29 cellular contexts compared by ENCODE assay signal in the genomic region with DNA sequence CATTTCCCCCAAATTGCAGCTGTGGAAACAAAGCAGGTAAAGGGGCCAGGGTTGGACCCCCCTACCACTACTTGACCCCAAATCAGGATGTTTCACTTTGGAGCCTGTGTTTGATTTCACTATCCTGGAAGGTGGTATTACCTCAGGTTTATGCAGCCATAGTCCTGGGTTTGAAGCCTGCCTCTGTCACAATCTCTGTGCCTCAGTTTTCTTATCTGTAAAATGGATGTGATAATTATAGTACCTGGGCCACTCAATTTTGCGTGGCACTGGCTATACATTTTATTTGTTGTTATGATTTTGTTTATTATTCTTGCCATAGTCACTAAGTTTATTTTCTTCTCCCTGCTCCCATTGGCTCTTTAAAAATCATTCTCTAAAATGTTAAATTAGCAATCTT.
"Had no signal": no experiment of that assay in that cellular context is flagged by ENCODE, and none has a peak within 500 bp of the region (broad histone marks: within the 10 kb centered on the region; RNA-seq: fewer than 3 reads in every experiment).

No MANE protein-coding gene starts in this region.

- H3K9me3 ChIP-seq: ascending aorta, breast epithelium, colonic mucosa had no signal

- H3K27ac Mint-ChIP-seq: activated CD4-positive, alpha-beta memory T cell treated with anti-CD3 and anti-CD28 coated beads for 36 hours; activated CD4-positive, alpha-beta T cell treated with anti-CD3 and anti-CD28 coated beads for 36 hours; activated CD4-positive, alpha-beta T cell treated with anti-CD3 and anti-CD28 coated beads, Interleukin-2, amount 10 ng/mL, durations not matched to agents 24 days and 14 days; activated CD8-positive, alpha-beta T cell treated with anti-CD3 and anti-CD28 coated beads, Interleukin-2, amount 10 ng/mL, durations not matched to agents 7 days and 5 days; activated naive CD4-positive, alpha-beta T cell treated with anti-CD3 and anti-CD28 coated beads, Interleukin-2, amount 10 ng/mL, durations not matched to agents 7 days and 5 days; activated naive CD8-positive, alpha-beta T cell treated with anti-CD3 and anti-CD28 coated beads, Interleukin-2, amount 10 ng/mL, durations not matched to agents 7 days and 5 days; activated T-cell treated with anti-CD3 and anti-CD28 coated beads, Interleukin-2, amount 50 U/mL, for 24 hours; activated T-cell treated with anti-CD3 and anti-CD28 coated beads, Interleukin-2, amount 50 U/mL, for 72 hours; brain; endodermal cell had no signal

- H3K4me1 ChIP-seq: breast epithelium had no signal

- H3K36me3 ChIP-seq: ascending aorta, breast epithelium, cardiac muscle cell, colonic mucosa had no signal

- H3K4me3 Mint-ChIP-seq: activated CD4-positive, alpha-beta memory T cell treated with anti-CD3 and anti-CD28 coated beads for 36 hours; activated CD4-positive, alpha-beta T cell treated with anti-CD3 and anti-CD28 coated beads for 36 hours; activated CD4-positive, alpha-beta T cell treated with anti-CD3 and anti-CD28 coated beads, Interleukin-2, amount 10 ng/mL, durations not matched to agents 24 days and 14 days; activated CD8-positive, alpha-beta T cell treated with anti-CD3 and anti-CD28 coated beads, Interleukin-2, amount 10 ng/mL, durations not matched to agents 7 days and 5 days; activated naive CD4-positive, alpha-beta T cell treated with anti-CD3 and anti-CD28 coated beads, Interleukin-2, amount 10 ng/mL, durations not matched to agents 7 days and 5 days; activated naive CD8-positive, alpha-beta T cell treated with anti-CD3 and anti-CD28 coated beads, Interleukin-2, amount 10 ng/mL, durations not matched to agents 7 days and 5 days; activated T-cell treated with anti-CD3 and anti-CD28 coated beads, Interleukin-2, amount 50 U/mL, for 24 hours; activated T-cell treated with anti-CD3 and anti-CD28 coated beads, Interleukin-2, amount 50 U/mL, for 72 hours; brain; endodermal cell had no signal

- H3K9me3 Mint-ChIP-seq: activated CD4-positive, alpha-beta memory T cell treated with anti-CD3 and anti-CD28 coated beads for 36 hours; activated CD4-positive, alpha-beta T cell treated with anti-CD3 and anti-CD28 coated beads, Interleukin-2, amount 10 ng/mL, durations not matched to agents 24 days and 14 days; activated naive CD4-positive, alpha-beta T cell treated with anti-CD3 and anti-CD28 coated beads, Interleukin-2, amount 10 ng/mL, durations not matched to agents 7 days and 5 days; activated naive CD4-positive, alpha-beta T cell treated with anti-CD3 and anti-CD28 coated beads, Interleukin-2, amount 50 U/mL, for 72 hours; activated naive CD8-positive, alpha-beta T cell treated with anti-CD3 and anti-CD28 coated beads, Interleukin-2, amount 10 ng/mL, durations not matched to agents 7 days and 5 days; activated T-cell treated with anti-CD3 and anti-CD28 coated beads, Interleukin-2, amount 50 U/mL, for 24 hours; activated T-cell treated with anti-CD3 and anti-CD28 coated beads, Interleukin-2, amount 50 U/mL, for 72 hours; brain; endodermal cell had no signal

- FAIRE-seq: frontal cortex had no signal

- ATAC-seq: activated CD4-positive, alpha-beta T cell treated with anti-CD3 and anti-CD28 coated beads for 36 hours; activated CD8-positive, alpha-beta T cell treated with anti-CD3 and anti-CD28 coated beads, Interleukin-2, amount 10 ng/mL, durations not matched to agents 7 days and 5 days; activated naive CD4-positive, alpha-beta T cell treated with anti-CD3 and anti-CD28 coated beads, Interleukin-2, amount 50 U/mL, for 72 hours; activated T-cell treated with anti-CD3 and anti-CD28 coated beads, Interleukin-2, amount 50 U/mL, for 72 hours; esophagus mucosa had no signal

- H3K4me3 ChIP-seq: ascending aorta, breast epithelium, cardiac muscle cell, colonic mucosa had no signal

- H3K27ac ChIP-seq: ascending aorta, breast epithelium, cardiac muscle cell, colonic mucosa had no signal

- DNase-seq: activated CD4-positive, alpha-beta memory T cell treated with anti-CD3 and anti-CD28 coated beads for 36 hours; activated CD4-positive, alpha-beta T cell treated with anti-CD3 and anti-CD28 coated beads for 36 hours; activated CD4-positive, alpha-beta T cell treated with anti-CD3 and anti-CD28 coated beads, Interleukin-2, amount 10 ng/mL, durations not matched to agents 24 days and 14 days; activated CD4-positive, CD25-positive, alpha-beta regulatory T cell; activated CD4-positive, CD25-positive, alpha-beta regulatory T cell treated with anti-CD3 and anti-CD28 coated beads, Interleukin-2, amount 50 U/mL, for 72 hours; activated CD8-positive, alpha-beta memory T cell treated with anti-CD3 and anti-CD28 coated beads, Interleukin-2, amount 50 U/mL, for 48 hours; activated CD8-positive, alpha-beta T cell treated with anti-CD3 and anti-CD28 coated beads, Interleukin-2, amount 10 ng/mL, durations not matched to agents 7 days and 5 days; activated gamma-delta T cell; activated naive CD4-positive, alpha-beta T cell; activated naive CD4-positive, alpha-beta T cell treated with anti-CD3 and anti-CD28 coated beads, Interleukin-2, amount 10 ng/mL, durations not matched to agents 7 days and 5 days; activated naive CD8-positive, alpha-beta T cell treated with anti-CD3 and anti-CD28 coated beads, Interleukin-2, amount 10 ng/mL, durations not matched to agents 7 days and 5 days; activated T-cell treated with anti-CD3 and anti-CD28 coated beads for 4 hours; activated T-cell treated with anti-CD3 and anti-CD28 coated beads, Interleukin-2, amount 50 U/mL, for 24 hours; activated T-cell treated with anti-CD3 and anti-CD28 coated beads, Interleukin-2, amount 50 U/mL, for 72 hours; central memory CD4-positive, alpha-beta T cell; cerebellar nuclear complex; colonic mucosa; effector CD8-positive, alpha-beta T cell; endodermal cell; foreskin fibroblast; T-helper 1 cell; T-helper 2 cell had no signal

- H3K27me3 ChIP-seq: ascending aorta, breast epithelium, cardiac muscle cell, colonic mucosa had no signal

- H3K27me3 Mint-ChIP-seq: activated CD4-positive, alpha-beta memory T cell treated with anti-CD3 and anti-CD28 coated beads for 36 hours; activated CD4-positive, alpha-beta T cell treated with anti-CD3 and anti-CD28 coated beads for 36 hours; activated CD4-positive, alpha-beta T cell treated with anti-CD3 and anti-CD28 coated beads, Interleukin-2, amount 10 ng/mL, durations not matched to agents 24 days and 14 days; activated naive CD4-positive, alpha-beta T cell treated with anti-CD3 and anti-CD28 coated beads, Interleukin-2, amount 10 ng/mL, durations not matched to agents 7 days and 5 days; activated naive CD8-positive, alpha-beta T cell treated with anti-CD3 and anti-CD28 coated beads, Interleukin-2, amount 10 ng/mL, durations not matched to agents 7 days and 5 days; activated T-cell treated with anti-CD3 and anti-CD28 coated beads, Interleukin-2, amount 50 U/mL, for 24 hours; brain had no signal
